Comparison of ENCODE assay signal across 19 cellular contexts in the genomic region with DNA sequence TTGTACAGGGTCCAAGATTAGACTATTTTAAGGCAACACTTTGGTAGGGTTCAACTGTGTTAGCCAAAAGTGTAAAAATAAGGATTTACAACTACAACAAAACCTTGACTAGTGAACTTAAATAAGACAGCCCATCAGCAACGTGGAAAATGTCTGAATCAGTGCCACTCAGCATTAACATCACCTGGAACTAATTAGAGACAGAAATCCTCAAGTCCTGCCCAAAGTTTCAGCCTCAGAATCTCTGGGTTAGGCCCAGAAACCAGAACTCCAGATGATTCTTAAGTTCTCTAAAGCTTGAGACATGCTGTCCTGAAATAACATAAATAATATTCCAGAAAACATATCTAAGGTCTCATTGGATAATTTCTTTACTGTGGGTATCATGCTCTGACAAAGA.
DNase-seq lines count a peak whose midpoint lies in the region; ATAC-seq, FAIRE-seq and TF ChIP-seq lines count a peak whose summit lies in the region.
"Had no signal": no experiment of that assay in that cellular context is flagged by ENCODE, and none has a peak within 500 bp of the region (broad histone marks: within the 10 kb centered on the region; RNA-seq: fewer than 3 reads in every experiment).

No MANE protein-coding gene starts in this region.

- H3K9me3 Mint-ChIP-seq in astrocyte (ENCODE audit: unreplicated experiment) (no peaks in the 10 kb centered on the region), nephron (no peaks in the 10 kb centered on the region)
- H3K9me3 Mint-ChIP-seq in stimulated activated memory B cell treated with anti-CD40 and anti-IgM and Interleukin-4, amounts not matched to agents 10 μg/mL and 1 μg/mL and 100 μg/mL, for 72 hours: no peaks in the 10 kb centered on the region
- H3K9me3 Mint-ChIP-seq in activated CD4-positive, alpha-beta memory T cell treated with anti-CD3 and anti-CD28 coated beads for 36 hours: no peaks in the 10 kb centered on the region
- H3K9me3 Mint-ChIP-seq: CD8-positive, alpha-beta T cell; HFFc6 had no signal

- no peak for FAIRE-seq in astrocyte (lab: Jason Lieb, UNC)
- FAIRE-seq: GM12878 had no signal

- H2AFZ ChIP-seq in astrocyte (ENCODE audit: low read depth, low read length): no peak overlapping the region
- H2AFZ ChIP-seq: GM23248 had no signal

- no peaks in the 10 kb centered on the region for H3K9me3 ChIP-seq in astrocyte (ENCODE audit: insufficient read depth, low read depth, low read length)
- H3K9me3 ChIP-seq in heart left ventricle: no peaks in the 10 kb centered on the region
- H3K9me3 ChIP-seq: BLaER1 treated with 17β-estradiol and CSF1 and Interleukin-3, amounts not matched to agents 10 nM and 100 nM had no signal

- POLR2A ChIA-PET in activated CD4-positive, alpha-beta memory T cell treated with anti-CD3 and anti-CD28 coated beads for 36 hours (lab: Charles Lee): no interaction called here

- no peak for ATAC-seq in heart left ventricle
- no peak for ATAC-seq in stimulated activated memory B cell treated with anti-CD40 and anti-IgM and Interleukin-4, amounts not matched to agents 10 μg/mL and 1 μg/mL and 100 μg/mL, for 72 hours
- ATAC-seq: CD8-positive, alpha-beta T cell; GM12878 had no signal

- H3K36me3 ChIP-seq in astrocyte (ENCODE audit: insufficient read depth, low read length) (no peaks in the 10 kb centered on the region), heart left ventricle (peaks cover 0 to 5% (median 0%) of the 10 kb centered on the region in 9 donors)
- H3K36me3 ChIP-seq: BLaER1 treated with 17β-estradiol and CSF1 and Interleukin-3, amounts not matched to agents 10 nM and 100 nM had no signal

- TF ChIP-seq POLR2A in heart left ventricle (IDR thresholded peaks at IDR 0.05): no peak

- CTCF ChIA-PET in activated CD4-positive, alpha-beta memory T cell treated with anti-CD3 and anti-CD28 coated beads for 36 hours (lab: Charles Lee): no interaction called here

- peak; percentile 66 for DNase-seq in AG10803 (ENCODE audit: low read depth)
- no peak for DNase-seq in astrocyte (ENCODE audit: low read depth)
- DNase-seq in fibroblast of mammary gland (ENCODE audit: low read depth): peak; percentile 56
- no peak for DNase-seq in heart left ventricle
- DNase-seq in activated CD4-positive, alpha-beta memory T cell treated with anti-CD3 and anti-CD28 coated beads for 36 hours: no peak
- no peak for DNase-seq in HK-2 (ENCODE audit: unreplicated experiment)
- DNase-seq: 8988T; Calu3; CD8-positive, alpha-beta T cell; DND-41; EL; GM23248; HCEC 1CT; HFFc6 had no signal

- TF ChIP-seq CTCF in AG10803 (conservative IDR thresholded peaks at IDR 0.05; ENCODE audit: low read length) (no peak), astrocyte (IDR thresholded peaks at IDR 0.05; ENCODE audit: insufficient read depth, low read depth, low read length) (no peak), fibroblast of mammary gland (conservative IDR thresholded peaks at IDR 0.05; ENCODE audit: control insufficient read depth, insufficient read depth, low read depth, low read length) (no peak), nephron (IDR thresholded peaks at IDR 0.05; ENCODE audit: unreplicated experiment in 3 of 3) (no peak), heart left ventricle (IDR thresholded peaks at IDR 0.05) (no peak)

- H3K4me3 ChIP-seq in AG10803 (ENCODE audit: low read length) (no peak overlapping the region), astrocyte (ENCODE audit: insufficient read depth, low read depth, low read length) (no peak overlapping the region), fibroblast of mammary gland (ENCODE audit: control insufficient read depth, low read depth, low read length) (no peak overlapping the region), heart left ventricle (no peak overlapping the region)
- H3K4me3 ChIP-seq: BLaER1 treated with 17β-estradiol and CSF1 and Interleukin-3, amounts not matched to agents 10 nM and 100 nM; GM12878; GM23248 had no signal

- H3K27ac ChIP-seq in astrocyte (ENCODE audit: low read depth, low read length) (no peak overlapping the region), heart left ventricle (no peak overlapping the region)
- H3K27ac ChIP-seq: GM23248 had no signal

- no peak overlapping the region for H3K9ac ChIP-seq in astrocyte (ENCODE audit: low read length)
- H3K9ac ChIP-seq: BLaER1 treated with 17β-estradiol and CSF1 and Interleukin-3, amounts not matched to agents 10 nM and 100 nM; GM23248 had no signal

- no peak overlapping the region for H3K4me2 ChIP-seq in astrocyte (ENCODE audit: low read length)

- no peaks in the 10 kb centered on the region for H4K20me1 ChIP-seq in astrocyte (ENCODE audit: insufficient read depth, low read length)
- H4K20me1 ChIP-seq: BLaER1 treated with 17β-estradiol and CSF1 and Interleukin-3, amounts not matched to agents 10 nM and 100 nM had no signal

- H3K4me1 Mint-ChIP-seq in astrocyte (ENCODE audit: low read depth, unreplicated experiment): peaks cover 43% of the 10 kb centered on the region
- H3K4me1 Mint-ChIP-seq in nephron: peaks cover 48% of the 10 kb centered on the region
- peaks cover 26% of the 10 kb centered on the region for H3K4me1 Mint-ChIP-seq in stimulated activated memory B cell treated with anti-CD40 and anti-IgM and Interleukin-4, amounts not matched to agents 10 μg/mL and 1 μg/mL and 100 μg/mL, for 72 hours
- peaks cover 3% of the 10 kb centered on the region for H3K4me1 Mint-ChIP-seq in activated CD4-positive, alpha-beta memory T cell treated with anti-CD3 and anti-CD28 coated beads for 36 hours (ENCODE audit: low read depth)

- peaks cover 7% of the 10 kb centered on the region for H3K27me3 ChIP-seq in astrocyte (ENCODE audit: insufficient read depth, low read length)
- H3K27me3 ChIP-seq in heart left ventricle: no peaks in the 10 kb centered on the region

- H3K4me1 ChIP-seq in astrocyte (ENCODE audit: insufficient read depth, low read length) (peaks cover 20% of the 10 kb centered on the region), heart left ventricle (peaks cover 0 to 31% (median 15%) of the 10 kb centered on the region in 12 donors)

- no peaks in the 10 kb centered on the region for H3K27me3 Mint-ChIP-seq in astrocyte (ENCODE audit: low read depth, unreplicated experiment)
- H3K27me3 Mint-ChIP-seq in nephron (ENCODE audit: low read depth): no peaks in the 10 kb centered on the region
- H3K27me3 Mint-ChIP-seq in stimulated activated memory B cell treated with anti-CD40 and anti-IgM and Interleukin-4, amounts not matched to agents 10 μg/mL and 1 μg/mL and 100 μg/mL, for 72 hours: no peaks in the 10 kb centered on the region
- H3K27me3 Mint-ChIP-seq in activated CD4-positive, alpha-beta memory T cell treated with anti-CD3 and anti-CD28 coated beads for 36 hours: no peaks in the 10 kb centered on the region
- H3K27me3 Mint-ChIP-seq: B cell had no signal

- H3K79me2 ChIP-seq in astrocyte (ENCODE audit: insufficient read depth, low read length): no peaks in the 10 kb centered on the region

- intact Hi-C loops in heart left ventricle (cut with DNase I): no loop called here
- intact Hi-C loops in activated CD4-positive, alpha-beta memory T cell treated with anti-CD3 and anti-CD28 coated beads for 36 hours (cut with micrococcal nuclease): no loop called here

- no peaks in the 10 kb centered on the region for H3K36me3 Mint-ChIP-seq in astrocyte (ENCODE audit: low read depth, unreplicated experiment)
- peaks cover 40% of the 10 kb centered on the region for H3K36me3 Mint-ChIP-seq in nephron (ENCODE audit: low read depth)
- H3K36me3 Mint-ChIP-seq in stimulated activated memory B cell treated with anti-CD40 and anti-IgM and Interleukin-4, amounts not matched to agents 10 μg/mL and 1 μg/mL and 100 μg/mL, for 72 hours: peaks cover 24% of the 10 kb centered on the region
- peaks cover 3% of the 10 kb centered on the region for H3K36me3 Mint-ChIP-seq in activated CD4-positive, alpha-beta memory T cell treated with anti-CD3 and anti-CD28 coated beads for 36 hours
- H3K36me3 Mint-ChIP-seq: CD8-positive, alpha-beta T cell had no signal

- H3K27ac Mint-ChIP-seq in astrocyte (ENCODE audit: unreplicated experiment) (peak overlapping the region; percentile 98), nephron (peak overlapping the region in 2 of 3 experiments; percentile 39 to 92)
- no peak overlapping the region for H3K27ac Mint-ChIP-seq in stimulated activated memory B cell treated with anti-CD40 and anti-IgM and Interleukin-4, amounts not matched to agents 10 μg/mL and 1 μg/mL and 100 μg/mL, for 72 hours
- H3K27ac Mint-ChIP-seq in activated CD4-positive, alpha-beta memory T cell treated with anti-CD3 and anti-CD28 coated beads for 36 hours: no peak overlapping the region
- H3K27ac Mint-ChIP-seq: B cell; CD8-positive, alpha-beta T cell; HFFc6 had no signal

- H3K4me3 Mint-ChIP-seq in astrocyte (ENCODE audit: unreplicated experiment): no peak overlapping the region
- no peak overlapping the region for H3K4me3 Mint-ChIP-seq in nephron
- H3K4me3 Mint-ChIP-seq in stimulated activated memory B cell treated with anti-CD40 and anti-IgM and Interleukin-4, amounts not matched to agents 10 μg/mL and 1 μg/mL and 100 μg/mL, for 72 hours: no peak overlapping the region
- H3K4me3 Mint-ChIP-seq in activated CD4-positive, alpha-beta memory T cell treated with anti-CD3 and anti-CD28 coated beads for 36 hours: no peak overlapping the region
- H3K4me3 Mint-ChIP-seq: B cell; CD8-positive, alpha-beta T cell; HFFc6 had no signal

- WGBS in heart left ventricle, 4 donors: 68 to 85% (median 79%) methylated on average over 1 of the region's 1 CpG

Comparison
In these comparisons a context has a peak if more than half of its experiments do, and no peak if none do; other contexts are left out.
1. DNase-seq: peak in AG10803 (single experiment) and fibroblast of mammary gland (single experiment); none in astrocyte (single experiment), heart left ventricle (0 of 5), activated CD4-positive, alpha-beta memory T cell treated with anti-CD3 and anti-CD28 coated beads for 36 hours (single experiment) and HK-2 (single experiment).
2. H3K27ac Mint-ChIP-seq: peak in astrocyte (single experiment) and nephron (2 of 3); none in stimulated activated memory B cell treated with anti-CD40 and anti-IgM and Interleukin-4, amounts not matched to agents 10 μg/mL and 1 μg/mL and 100 μg/mL, for 72 hours (single experiment) and activated CD4-positive, alpha-beta memory T cell treated with anti-CD3 and anti-CD28 coated beads for 36 hours (single experiment).